In the genomic region with DNA sequence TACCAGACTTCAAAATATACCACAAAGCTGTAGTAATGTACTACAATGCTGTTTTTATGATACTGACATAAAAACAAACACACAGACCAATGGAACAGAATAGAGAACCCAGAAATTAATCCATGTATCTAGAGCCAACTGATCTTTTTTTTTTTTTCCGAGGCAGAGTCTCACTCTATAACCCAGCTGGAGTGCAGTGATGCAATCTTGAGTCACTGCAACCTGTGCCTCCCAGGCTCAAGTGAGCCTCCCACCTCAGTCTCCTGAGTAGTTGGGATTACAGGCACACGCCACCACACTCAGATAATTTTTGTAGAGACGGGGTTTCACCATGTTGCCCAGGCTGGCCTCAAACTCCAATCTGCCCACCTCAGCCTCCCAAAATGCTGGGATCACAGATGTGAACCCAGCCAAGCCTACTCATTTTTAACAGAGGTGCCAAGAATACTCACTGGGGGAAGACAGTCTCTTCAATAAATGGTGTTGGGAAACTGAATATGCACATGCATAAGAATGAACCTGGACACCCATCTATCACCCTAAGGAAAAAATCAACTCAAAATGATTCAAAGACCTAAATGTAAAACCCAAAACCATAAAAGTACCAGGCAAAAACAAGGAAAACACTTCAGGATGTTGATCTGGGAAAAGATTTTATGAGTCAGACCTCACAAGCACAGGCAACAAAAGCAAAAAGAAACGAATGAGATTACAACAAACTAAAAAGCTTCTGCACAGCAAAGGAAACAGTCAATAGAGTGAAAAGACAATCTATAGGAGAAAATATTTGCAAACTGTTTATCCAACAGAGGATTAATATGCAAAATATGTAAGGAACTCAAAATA, we compare ENCODE assay signal across 1 cellular context.
TF ChIP-seq lines count a peak whose summit lies in the region.

No MANE protein-coding gene starts in this region.

TF ChIP-seq in HEK293, 187 proteins besides CTCF, POLR2A, EP300 and RAD21 (continued from another document and continues in another):
- TF ChIP-seq, protein P1, sequence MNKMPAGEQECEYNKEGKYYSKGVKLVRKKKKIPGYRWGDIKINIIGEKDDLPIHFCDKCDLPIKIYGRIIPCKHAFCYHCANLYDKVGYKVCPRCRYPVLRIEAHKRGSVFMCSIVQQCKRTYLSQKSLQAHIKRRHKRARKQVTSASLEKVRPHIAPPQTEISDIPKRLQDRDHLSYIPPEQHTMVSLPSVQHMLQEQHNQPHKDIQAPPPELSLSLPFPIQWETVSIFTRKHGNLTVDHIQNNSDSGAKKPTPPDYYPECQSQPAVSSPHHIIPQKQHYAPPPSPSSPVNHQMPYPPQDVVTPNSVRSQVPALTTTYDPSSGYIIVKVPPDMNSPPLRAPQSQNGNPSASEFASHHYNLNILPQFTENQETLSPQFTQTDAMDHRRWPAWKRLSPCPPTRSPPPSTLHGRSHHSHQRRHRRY (tag by site-specific recombination; IDR thresholded peaks at IDR 0.05), result no peak
- TF ChIP-seq, protein P2, sequence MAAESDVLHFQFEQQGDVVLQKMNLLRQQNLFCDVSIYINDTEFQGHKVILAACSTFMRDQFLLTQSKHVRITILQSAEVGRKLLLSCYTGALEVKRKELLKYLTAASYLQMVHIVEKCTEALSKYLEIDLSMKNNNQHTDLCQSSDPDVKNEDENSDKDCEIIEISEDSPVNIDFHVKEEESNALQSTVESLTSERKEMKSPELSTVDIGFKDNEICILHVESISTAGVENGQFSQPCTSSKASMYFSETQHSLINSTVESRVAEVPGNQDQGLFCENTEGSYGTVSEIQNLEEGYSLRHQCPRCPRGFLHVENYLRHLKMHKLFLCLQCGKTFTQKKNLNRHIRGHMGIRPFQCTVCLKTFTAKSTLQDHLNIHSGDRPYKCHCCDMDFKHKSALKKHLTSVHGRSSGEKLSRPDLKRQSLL (tag by site-specific recombination; IDR thresholded peaks at IDR 0.05), result peak; percentile 87
- TF ChIP-seq, protein P3, sequence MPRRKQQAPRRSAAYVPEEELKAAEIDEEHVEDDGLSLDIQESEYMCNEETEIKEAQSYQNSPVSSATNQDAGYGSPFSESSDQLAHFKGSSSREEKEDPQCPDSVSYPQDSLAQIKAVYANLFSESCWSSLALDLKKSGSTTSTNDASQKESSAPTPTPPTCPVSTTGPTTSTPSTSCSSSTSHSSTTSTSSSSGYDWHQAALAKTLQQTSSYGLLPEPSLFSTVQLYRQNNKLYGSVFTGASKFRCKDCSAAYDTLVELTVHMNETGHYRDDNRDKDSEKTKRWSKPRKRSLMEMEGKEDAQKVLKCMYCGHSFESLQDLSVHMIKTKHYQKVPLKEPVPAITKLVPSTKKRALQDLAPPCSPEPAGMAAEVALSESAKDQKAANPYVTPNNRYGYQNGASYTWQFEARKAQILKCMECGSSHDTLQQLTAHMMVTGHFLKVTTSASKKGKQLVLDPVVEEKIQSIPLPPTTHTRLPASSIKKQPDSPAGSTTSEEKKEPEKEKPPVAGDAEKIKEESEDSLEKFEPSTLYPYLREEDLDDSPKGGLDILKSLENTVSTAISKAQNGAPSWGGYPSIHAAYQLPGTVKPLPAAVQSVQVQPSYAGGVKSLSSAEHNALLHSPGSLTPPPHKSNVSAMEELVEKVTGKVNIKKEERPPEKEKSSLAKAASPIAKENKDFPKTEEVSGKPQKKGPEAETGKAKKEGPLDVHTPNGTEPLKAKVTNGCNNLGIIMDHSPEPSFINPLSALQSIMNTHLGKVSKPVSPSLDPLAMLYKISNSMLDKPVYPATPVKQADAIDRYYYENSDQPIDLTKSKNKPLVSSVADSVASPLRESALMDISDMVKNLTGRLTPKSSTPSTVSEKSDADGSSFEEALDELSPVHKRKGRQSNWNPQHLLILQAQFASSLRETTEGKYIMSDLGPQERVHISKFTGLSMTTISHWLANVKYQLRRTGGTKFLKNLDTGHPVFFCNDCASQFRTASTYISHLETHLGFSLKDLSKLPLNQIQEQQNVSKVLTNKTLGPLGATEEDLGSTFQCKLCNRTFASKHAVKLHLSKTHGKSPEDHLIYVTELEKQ (tag by site-specific recombination; IDR thresholded peaks at IDR 0.05; ENCODE audit: borderline replicate concordance), result no peak
- TF ChIP-seq ZNF658 (tag by site-specific recombination; IDR thresholded peaks at IDR 0.05) (no peak), ZNF610 (tag by site-specific recombination; IDR thresholded peaks at IDR 0.05; ENCODE audit: borderline replicate concordance) (no peak), ZNF776 (tag by site-specific recombination; IDR thresholded peaks at IDR 0.05; ENCODE audit: borderline replicate concordance) (no peak), GFI1B (tag by site-specific recombination; IDR thresholded peaks at IDR 0.05) (no peak), ZBTB21 (tag by site-specific recombination; IDR thresholded peaks at IDR 0.05) (no peak), ZBTB17 (tag by site-specific recombination; IDR thresholded peaks at IDR 0.05) (peak; percentile 85), SCRT2 (tag by site-specific recombination; IDR thresholded peaks at IDR 0.05) (peak; percentile 95), KLF7 (tag by site-specific recombination; IDR thresholded peaks at IDR 0.05; ENCODE audit: borderline replicate concordance) (no peak), MZF1 (tag by site-specific recombination; IDR thresholded peaks at IDR 0.05; ENCODE audit: borderline replicate concordance) (no peak), TRIM28 (IDR thresholded peaks at IDR 0.05; ENCODE audit: borderline replicate concordance, low read length) (peak; percentile 89), ZNF624 (tag by site-specific recombination; IDR thresholded peaks at IDR 0.05) (no peak), ZNF514 (tag by site-specific recombination; IDR thresholded peaks at IDR 0.05) (no peak), ZNF23 (tag by site-specific recombination; IDR thresholded peaks at IDR 0.05; ENCODE audit: borderline replicate concordance) (no peak), ZNF664 (tag by site-specific recombination; IDR thresholded peaks at IDR 0.05) (no peak), ZNF248 (tag by site-specific recombination; IDR thresholded peaks at IDR 0.05) (no peak), BCL11A (tag by site-specific recombination; IDR thresholded peaks at IDR 0.05; ENCODE audit: low read depth) (no peak), ZNF660 (tag by site-specific recombination; IDR thresholded peaks at IDR 0.05) (no peak), ZNF274 (IDR thresholded peaks at IDR 0.05; ENCODE audit: low read length) (no peak), ZNF274 (tag by site-specific recombination; IDR thresholded peaks at IDR 0.05; ENCODE audit: borderline replicate concordance) (no peak), ZNF10 (tag by site-specific recombination; IDR thresholded peaks at IDR 0.05) (no peak), ZIC2 (tag by site-specific recombination; IDR thresholded peaks at IDR 0.05) (peak; percentile 45; the same call in 1 of the 2 replicates), ZNF302 (tag by site-specific recombination; IDR thresholded peaks at IDR 0.05; ENCODE audit: low read depth) (no peak), ZNF138 (tag by site-specific recombination; IDR thresholded peaks at IDR 0.05; ENCODE audit: borderline replicate concordance) (no peak), TCF7L2 (IDR thresholded peaks at IDR 0.05; ENCODE audit: borderline replicate concordance, low read depth, low read length) (no peak), SP7 (tag by site-specific recombination; IDR thresholded peaks at IDR 0.05) (peak; percentile 47; the same call in 1 of the 2 replicates)
- TF ChIP-seq, protein P4, sequence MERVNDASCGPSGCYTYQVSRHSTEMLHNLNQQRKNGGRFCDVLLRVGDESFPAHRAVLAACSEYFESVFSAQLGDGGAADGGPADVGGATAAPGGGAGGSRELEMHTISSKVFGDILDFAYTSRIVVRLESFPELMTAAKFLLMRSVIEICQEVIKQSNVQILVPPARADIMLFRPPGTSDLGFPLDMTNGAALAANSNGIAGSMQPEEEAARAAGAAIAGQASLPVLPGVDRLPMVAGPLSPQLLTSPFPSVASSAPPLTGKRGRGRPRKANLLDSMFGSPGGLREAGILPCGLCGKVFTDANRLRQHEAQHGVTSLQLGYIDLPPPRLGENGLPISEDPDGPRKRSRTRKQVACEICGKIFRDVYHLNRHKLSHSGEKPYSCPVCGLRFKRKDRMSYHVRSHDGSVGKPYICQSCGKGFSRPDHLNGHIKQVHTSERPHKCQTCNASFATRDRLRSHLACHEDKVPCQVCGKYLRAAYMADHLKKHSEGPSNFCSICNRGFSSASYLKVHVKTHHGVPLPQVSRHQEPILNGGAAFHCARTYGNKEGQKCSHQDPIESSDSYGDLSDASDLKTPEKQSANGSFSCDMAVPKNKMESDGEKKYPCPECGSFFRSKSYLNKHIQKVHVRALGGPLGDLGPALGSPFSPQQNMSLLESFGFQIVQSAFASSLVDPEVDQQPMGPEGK (tag by site-specific recombination; IDR thresholded peaks at IDR 0.05), result peak; percentile 39; the same call in 1 of the 2 replicates
- TF ChIP-seq, protein P5, sequence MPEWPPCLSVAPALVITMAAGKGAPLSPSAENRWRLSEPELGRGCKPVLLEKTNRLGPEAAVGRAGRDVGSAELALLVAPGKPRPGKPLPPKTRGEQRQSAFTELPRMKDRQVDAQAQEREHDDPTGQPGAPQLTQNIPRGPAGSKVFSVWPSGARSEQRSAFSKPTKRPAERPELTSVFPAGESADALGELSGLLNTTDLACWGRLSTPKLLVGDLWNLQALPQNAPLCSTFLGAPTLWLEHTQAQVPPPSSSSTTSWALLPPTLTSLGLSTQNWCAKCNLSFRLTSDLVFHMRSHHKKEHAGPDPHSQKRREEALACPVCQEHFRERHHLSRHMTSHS (tag by site-specific recombination; IDR thresholded peaks at IDR 0.05), result no peak
- TF ChIP-seq, protein P6, sequence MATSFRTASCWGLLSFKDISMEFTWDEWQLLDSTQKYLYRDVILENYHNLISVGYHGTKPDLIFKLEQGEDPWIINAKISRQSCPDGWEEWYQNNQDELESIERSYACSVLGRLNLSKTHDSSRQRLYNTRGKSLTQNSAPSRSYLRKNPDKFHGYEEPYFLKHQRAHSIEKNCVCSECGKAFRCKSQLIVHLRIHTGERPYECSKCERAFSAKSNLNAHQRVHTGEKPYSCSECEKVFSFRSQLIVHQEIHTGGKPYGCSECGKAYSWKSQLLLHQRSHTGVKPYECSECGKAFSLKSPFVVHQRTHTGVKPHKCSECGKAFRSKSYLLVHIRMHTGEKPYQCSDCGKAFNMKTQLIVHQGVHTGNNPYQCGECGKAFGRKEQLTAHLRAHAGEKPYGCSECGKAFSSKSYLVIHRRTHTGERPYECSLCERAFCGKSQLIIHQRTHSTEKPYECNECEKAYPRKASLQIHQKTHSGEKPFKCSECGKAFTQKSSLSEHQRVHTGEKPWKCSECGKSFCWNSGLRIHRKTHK (tag by site-specific recombination; IDR thresholded peaks at IDR 0.05), result no peak
- TF ChIP-seq, protein P7, sequence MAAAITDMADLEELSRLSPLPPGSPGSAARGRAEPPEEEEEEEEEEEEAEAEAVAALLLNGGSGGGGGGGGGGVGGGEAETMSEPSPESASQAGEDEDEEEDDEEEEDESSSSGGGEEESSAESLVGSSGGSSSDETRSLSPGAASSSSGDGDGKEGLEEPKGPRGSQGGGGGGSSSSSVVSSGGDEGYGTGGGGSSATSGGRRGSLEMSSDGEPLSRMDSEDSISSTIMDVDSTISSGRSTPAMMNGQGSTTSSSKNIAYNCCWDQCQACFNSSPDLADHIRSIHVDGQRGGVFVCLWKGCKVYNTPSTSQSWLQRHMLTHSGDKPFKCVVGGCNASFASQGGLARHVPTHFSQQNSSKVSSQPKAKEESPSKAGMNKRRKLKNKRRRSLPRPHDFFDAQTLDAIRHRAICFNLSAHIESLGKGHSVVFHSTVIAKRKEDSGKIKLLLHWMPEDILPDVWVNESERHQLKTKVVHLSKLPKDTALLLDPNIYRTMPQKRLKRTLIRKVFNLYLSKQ (tag by site-specific recombination; IDR thresholded peaks at IDR 0.05; ENCODE audit: borderline replicate concordance), result no peak
- TF ChIP-seq, protein P8, sequence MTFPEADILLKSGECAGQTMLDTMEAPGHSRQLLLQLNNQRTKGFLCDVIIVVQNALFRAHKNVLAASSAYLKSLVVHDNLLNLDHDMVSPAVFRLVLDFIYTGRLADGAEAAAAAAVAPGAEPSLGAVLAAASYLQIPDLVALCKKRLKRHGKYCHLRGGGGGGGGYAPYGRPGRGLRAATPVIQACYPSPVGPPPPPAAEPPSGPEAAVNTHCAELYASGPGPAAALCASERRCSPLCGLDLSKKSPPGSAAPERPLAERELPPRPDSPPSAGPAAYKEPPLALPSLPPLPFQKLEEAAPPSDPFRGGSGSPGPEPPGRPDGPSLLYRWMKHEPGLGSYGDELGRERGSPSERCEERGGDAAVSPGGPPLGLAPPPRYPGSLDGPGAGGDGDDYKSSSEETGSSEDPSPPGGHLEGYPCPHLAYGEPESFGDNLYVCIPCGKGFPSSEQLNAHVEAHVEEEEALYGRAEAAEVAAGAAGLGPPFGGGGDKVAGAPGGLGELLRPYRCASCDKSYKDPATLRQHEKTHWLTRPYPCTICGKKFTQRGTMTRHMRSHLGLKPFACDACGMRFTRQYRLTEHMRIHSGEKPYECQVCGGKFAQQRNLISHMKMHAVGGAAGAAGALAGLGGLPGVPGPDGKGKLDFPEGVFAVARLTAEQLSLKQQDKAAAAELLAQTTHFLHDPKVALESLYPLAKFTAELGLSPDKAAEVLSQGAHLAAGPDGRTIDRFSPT (tag by site-specific recombination; IDR thresholded peaks at IDR 0.05), result no peak
- TF ChIP-seq, protein P9, sequence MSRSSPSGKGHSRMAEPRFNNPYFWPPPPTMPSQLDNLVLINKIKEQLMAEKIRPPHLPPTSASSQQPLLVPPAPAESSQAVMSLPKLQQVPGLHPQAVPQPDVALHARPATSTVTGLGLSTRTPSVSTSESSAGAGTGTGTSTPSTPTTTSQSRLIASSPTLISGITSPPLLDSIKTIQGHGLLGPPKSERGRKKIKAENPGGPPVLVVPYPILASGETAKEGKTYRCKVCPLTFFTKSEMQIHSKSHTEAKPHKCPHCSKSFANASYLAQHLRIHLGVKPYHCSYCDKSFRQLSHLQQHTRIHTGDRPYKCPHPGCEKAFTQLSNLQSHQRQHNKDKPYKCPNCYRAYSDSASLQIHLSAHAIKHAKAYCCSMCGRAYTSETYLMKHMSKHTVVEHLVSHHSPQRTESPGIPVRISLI (tag by site-specific recombination; IDR thresholded peaks at IDR 0.05), result peak; percentile 82
- TF ChIP-seq, protein P10, sequence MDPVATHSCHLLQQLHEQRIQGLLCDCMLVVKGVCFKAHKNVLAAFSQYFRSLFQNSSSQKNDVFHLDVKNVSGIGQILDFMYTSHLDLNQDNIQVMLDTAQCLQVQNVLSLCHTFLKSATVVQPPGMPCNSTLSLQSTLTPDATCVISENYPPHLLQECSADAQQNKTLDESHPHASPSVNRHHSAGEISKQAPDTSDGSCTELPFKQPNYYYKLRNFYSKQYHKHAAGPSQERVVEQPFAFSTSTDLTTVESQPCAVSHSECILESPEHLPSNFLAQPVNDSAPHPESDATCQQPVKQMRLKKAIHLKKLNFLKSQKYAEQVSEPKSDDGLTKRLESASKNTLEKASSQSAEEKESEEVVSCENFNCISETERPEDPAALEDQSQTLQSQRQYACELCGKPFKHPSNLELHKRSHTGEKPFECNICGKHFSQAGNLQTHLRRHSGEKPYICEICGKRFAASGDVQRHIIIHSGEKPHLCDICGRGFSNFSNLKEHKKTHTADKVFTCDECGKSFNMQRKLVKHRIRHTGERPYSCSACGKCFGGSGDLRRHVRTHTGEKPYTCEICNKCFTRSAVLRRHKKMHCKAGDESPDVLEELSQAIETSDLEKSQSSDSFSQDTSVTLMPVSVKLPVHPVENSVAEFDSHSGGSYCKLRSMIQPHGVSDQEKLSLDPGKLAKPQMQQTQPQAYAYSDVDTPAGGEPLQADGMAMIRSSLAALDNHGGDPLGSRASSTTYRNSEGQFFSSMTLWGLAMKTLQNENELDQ (tag by site-specific recombination; IDR thresholded peaks at IDR 0.05; ENCODE audit: low read depth), result no peak
